In genomic region chr11:44186531-44186930, GRCh38 we compare ENCODE assay signal across 17 cellular contexts.
DNase-seq lines count a peak whose midpoint lies in the region; TF ChIP-seq lines count a peak whose summit lies in the region.
"Had no signal": no experiment of that assay in that cellular context is flagged by ENCODE, and none has a peak within 500 bp of the region (broad histone marks: within the 10 kb centered on the region; RNA-seq: fewer than 3 reads in every experiment).

No MANE protein-coding gene starts in this region.

- peak overlapping the region; percentile 89 for H3K27ac ChIP-seq in A673 (ENCODE audit: low read depth, low read length, poor library complexity, severe bottlenecking)
- peak overlapping the region; percentile 99 for H3K27ac ChIP-seq in SK-N-MC
- H3K27ac ChIP-seq: 22Rv1; A549; BLaER1 treated with 17β-estradiol and CSF1 and Interleukin-3, amounts not matched to agents 10 nM and 100 nM; C4-2B had no signal

- peak overlapping the region; percentile 56 for H3K9ac ChIP-seq in SK-N-MC (ENCODE audit: insufficient read length)
- H3K9ac ChIP-seq: BLaER1 treated with 17β-estradiol and CSF1 and Interleukin-3, amounts not matched to agents 10 nM and 100 nM had no signal

- TF ChIP-seq CTCF in A673 (conservative IDR thresholded peaks at IDR 0.05; ENCODE audit: low read depth, low read length), result no peak

- H3K4me3 ChIP-seq in A673 (ENCODE audit: low read depth, low read length, poor library complexity, severe bottlenecking) (no peak overlapping the region), SK-N-MC (peak overlapping the region; percentile 70)
- H3K4me3 ChIP-seq: A549; BLaER1 treated with 17β-estradiol and CSF1 and Interleukin-3, amounts not matched to agents 10 nM and 100 nM had no signal

- peak; percentile 93 for DNase-seq in A673 (ENCODE audit: low spot score)
- peak; percentile 17 for DNase-seq in NCI-H2227 (lab: John Stamatoyannopoulos, UW; ENCODE audit: unreplicated experiment)
- DNase-seq in SK-N-MC (ENCODE audit: low read depth, low spot score), result peak; percentile 89
- no peak for DNase-seq in NOMO-1 treated with DMSO at 0.1 percent for 48 hours (lab: John Stamatoyannopoulos, UW; ENCODE audit: unreplicated experiment)
- no peak for DNase-seq in cerebellum (ENCODE audit: low spot score)
- DNase-seq: ACHN; AML-193; Caco-2; Calu3; CD4-positive, alpha-beta T cell; CD8-positive, alpha-beta T cell; DMS79 treated with DMSO at 0.1 percent for 48 hours; GF-D8 had no signal

- BruUV-seq in A673 (replicated peaks; lab: Mats Ljungman, UMichigan), result no TSS peak

- CTCF ChIA-PET in A673 (lab: Charles Lee), result interaction anchor here (0.8 to 2.9 kb wide), 2 partner anchors 9 to 53 kb away, joined by 3 to 11 read pairs; no protein-coding TSS in a partner anchor

- POLR2A ChIA-PET in A673 (lab: Charles Lee; ENCODE audit: low non-redundant PET), result interaction anchor here (0.6 to 0.7 kb wide), 2 partner anchors 20 to 134 kb away, joined by 3 to 10 read pairs; no protein-coding TSS in a partner anchor

- peaks cover 75% of the 10 kb centered on the region for H3K4me1 ChIP-seq in A673 (ENCODE audit: insufficient read depth, low read length, poor library complexity, severe bottlenecking)
- H3K4me1 ChIP-seq: A549 had no signal

- intact Hi-C loops in A673 (cut with micrococcal nuclease; ENCODE audit: unreplicated experiment), result loop anchor here (5.0 kb wide), 2 partner anchors 1134 to 1556 kb away; no protein-coding TSS in a partner anchor

- no peaks in the 10 kb centered on the region for H3K27me3 ChIP-seq in A673 (replicated peaks; ENCODE audit: insufficient read depth, low read depth, low read length, poor library complexity)
- H3K27me3 ChIP-seq: BLaER1 treated with 17β-estradiol and CSF1 and Interleukin-3, amounts not matched to agents 10 nM and 100 nM had no signal

- H3K9me3 ChIP-seq in A673 (ENCODE audit: low read depth, low read length, poor library complexity, severe bottlenecking), result peaks cover 28% of the 10 kb centered on the region
- H3K9me3 ChIP-seq in SK-N-MC (ENCODE audit: low read depth, low read length), result peaks cover 15% of the 10 kb centered on the region; the same call in 1 of the 2 replicates

- H3K36me3 ChIP-seq in A673 (ENCODE audit: insufficient read depth, low read length, poor library complexity, severe bottlenecking) (peaks cover 22% of the 10 kb centered on the region), SK-N-MC (ENCODE audit: insufficient read depth, low read length) (peaks cover 24% of the 10 kb centered on the region)

Comparison
In these comparisons a context has a peak if more than half of its experiments do, and no peak if none do; other contexts are left out.
1. DNase-seq: peak in A673 (single experiment), NCI-H2227 (single experiment) and SK-N-MC (single experiment); none in NOMO-1 treated with DMSO at 0.1 percent for 48 hours (single experiment) and cerebellum (single experiment).